In the genomic region with DNA sequence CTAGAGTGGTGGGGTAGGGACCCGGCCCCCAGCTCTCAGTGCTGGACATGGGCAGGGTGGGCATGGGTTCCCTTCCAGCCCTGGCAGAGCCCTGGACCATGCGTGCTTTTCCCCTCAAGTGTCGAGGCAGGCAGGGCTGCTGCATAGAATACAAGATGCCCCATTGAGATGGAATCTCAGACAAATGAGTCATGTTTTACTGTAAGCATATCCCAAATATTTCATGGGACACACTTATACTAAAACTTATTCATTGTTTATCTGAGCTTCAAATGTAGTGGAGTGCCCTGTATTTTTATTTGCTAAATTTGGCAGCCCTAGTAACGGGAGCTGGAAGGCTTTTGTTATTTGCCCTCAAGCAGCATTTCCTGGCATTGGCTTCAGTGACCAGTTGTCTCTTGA, we compare ENCODE assay signal across 16 cellular contexts. TPM values are rescaled to one million over a fixed set of nuclear protein-coding genes. Genes with fewer than 3 reads are reported as not detected.
DNase-seq lines count a peak whose midpoint lies in the region; ATAC-seq and TF ChIP-seq lines count a peak whose summit lies in the region.
"Had no signal": no experiment of that assay in that cellular context is flagged by ENCODE, and none has a peak within 500 bp of the region (broad histone marks: within the 10 kb centered on the region; RNA-seq: fewer than 3 reads in every experiment).

No MANE protein-coding gene starts in this region.

- DNase-seq in MCF 10A (ENCODE audit: unreplicated experiment): peak; percentile 71
- DNase-seq in mammary epithelial cell: no peak
- peak; percentile 54 for DNase-seq in astrocyte of the spinal cord (ENCODE audit: low read depth, low spot score)
- DNase-seq in iris pigment epithelial cell (ENCODE audit: low read depth): peak; percentile 43
- no peak for DNase-seq in SIG-M5 (lab: John Stamatoyannopoulos, UW)
- no peak for DNase-seq in natural killer cell treated with Interleukin-12 subunit alpha and Interleukin-12 subunit beta and Interleukin-15 and Interleukin-18, amount 100 ng/mL, for 72 hours (ENCODE audit: low spot score)
- no peak for DNase-seq in NCI-H2196 treated with DMSO at 0.1 percent for 48 hours (lab: John Stamatoyannopoulos, UW; ENCODE audit: unreplicated experiment)
- no peak for DNase-seq in superior temporal gyrus (ENCODE audit: extremely low spot score)
- DNase-seq: anterior cingulate cortex; CD4-positive, CD25-positive, alpha-beta regulatory T cell; left ventricle myocardium superior; NCI-H1694 treated with DMSO at 0.1 percent for 48 hours; testis had no signal

- no peak overlapping the region for H3K27ac Mint-ChIP-seq in MCF 10A (ENCODE audit: low read depth, unreplicated experiment)
- no peak overlapping the region for H3K27ac Mint-ChIP-seq in natural killer cell treated with Interleukin-12 subunit alpha and Interleukin-12 subunit beta and Interleukin-15 and Interleukin-18, amount 100 ng/mL, for 72 hours

- TF ChIP-seq CTCF in MCF 10A (IDR thresholded peaks at IDR 0.05; ENCODE audit: unreplicated experiment) (no peak), mammary epithelial cell (conservative IDR thresholded peaks at IDR 0.05 in 1 of 2, IDR thresholded peaks at IDR 0.05 in 1 of 2; ENCODE audit: extremely low read depth in 1 of 2, insufficient read depth in 1 of 2, low read depth in 1 of 2, low read length in 2 of 2) (no peak), astrocyte of the spinal cord (IDR thresholded peaks at IDR 0.05; ENCODE audit: low read depth, low read length) (no peak)

- no TSS peak for BruUV-seq in MCF 10A (replicated peaks; lab: Mats Ljungman, UMichigan)
- BruUV-seq in mammary epithelial cell (replicated peaks; lab: Mats Ljungman, UMichigan): no TSS peak

- H4K20me1 ChIP-seq in mammary epithelial cell (ENCODE audit: insufficient read depth, low read length): no peaks in the 10 kb centered on the region

- no peak overlapping the region for H3K4me2 ChIP-seq in mammary epithelial cell (ENCODE audit: insufficient read depth, low read depth, low read length)

- peaks cover 15% of the 10 kb centered on the region for H3K4me1 ChIP-seq in mammary epithelial cell (ENCODE audit: insufficient read depth, low read length)
- H3K4me1 ChIP-seq: parathyroid adenoma had no signal

- in situ Hi-C loops in mammary epithelial cell (cut with MboI; ENCODE audit: low sequenced_read_pairs in 2 of 2): loop anchor here (5.0 to 10.0 kb wide), 3 partner anchors 157 to 280 kb away; partner anchors contain the start of gene RXRA (in 1 of the 2)
- in situ Hi-C loops in astrocyte of the spinal cord (cut with HindIII; ENCODE audit: low sequenced_read_pairs): no loop called here

- POLR2A ChIA-PET in MCF 10A (lab: Yijun Ruan, JAX): interaction anchor here (1.0 to 1.1 kb wide), 3 partner anchors 157 to 276 kb away, joined by 3 to 4 read pairs (median 3); no protein-coding TSS in a partner anchor

- 73% methylated on average over 4 of the region's 4 CpGs for WGBS in mammary epithelial cell (ENCODE audit: low coverage, missing lambda C conversion rate)

- H3K4me3 Mint-ChIP-seq in MCF 10A (ENCODE audit: unreplicated experiment): no peak overlapping the region
- no peak overlapping the region for H3K4me3 Mint-ChIP-seq in natural killer cell treated with Interleukin-12 subunit alpha and Interleukin-12 subunit beta and Interleukin-15 and Interleukin-18, amount 100 ng/mL, for 72 hours

- no peaks in the 10 kb centered on the region for H3K36me3 ChIP-seq in mammary epithelial cell (ENCODE audit: insufficient read depth, low read length)

- intact Hi-C loops in MCF 10A (cut with micrococcal nuclease): no loop called here
- intact Hi-C loops in mammary epithelial cell (cut with micrococcal nuclease): no loop called here

- H3K36me3 Mint-ChIP-seq in MCF 10A (ENCODE audit: insufficient read depth, unreplicated experiment): no peaks in the 10 kb centered on the region
- no peaks in the 10 kb centered on the region for H3K36me3 Mint-ChIP-seq in natural killer cell treated with Interleukin-12 subunit alpha and Interleukin-12 subunit beta and Interleukin-15 and Interleukin-18, amount 100 ng/mL, for 72 hours
- H3K36me3 Mint-ChIP-seq: CD4-positive, CD25-positive, alpha-beta regulatory T cell had no signal

- no peak overlapping the region for H2AFZ ChIP-seq in mammary epithelial cell (ENCODE audit: low read depth, low read length)
- H2AFZ ChIP-seq: parathyroid adenoma had no signal

- dilution Hi-C loops in mammary epithelial cell (cut with HindIII; ENCODE audit: low sequenced_read_pairs): no loop called here

- H3K9me3 Mint-ChIP-seq in MCF 10A (ENCODE audit: unreplicated experiment): no peaks in the 10 kb centered on the region
- no peaks in the 10 kb centered on the region for H3K9me3 Mint-ChIP-seq in natural killer cell treated with Interleukin-12 subunit alpha and Interleukin-12 subunit beta and Interleukin-15 and Interleukin-18, amount 100 ng/mL, for 72 hours

- no peak overlapping the region for H3K9ac ChIP-seq in mammary epithelial cell (ENCODE audit: insufficient read depth, low read length)
- H3K9ac ChIP-seq: parathyroid adenoma had no signal

- H3K27me3 ChIP-seq in mammary epithelial cell (ENCODE audit: insufficient read depth, low read length): no peaks in the 10 kb centered on the region
- H3K27me3 ChIP-seq: testis had no signal

- no peaks in the 10 kb centered on the region for H3K27me3 Mint-ChIP-seq in MCF 10A (ENCODE audit: insufficient read depth, unreplicated experiment)
- H3K27me3 Mint-ChIP-seq in natural killer cell treated with Interleukin-12 subunit alpha and Interleukin-12 subunit beta and Interleukin-15 and Interleukin-18, amount 100 ng/mL, for 72 hours: no peaks in the 10 kb centered on the region
- H3K27me3 Mint-ChIP-seq: CD4-positive, CD25-positive, alpha-beta regulatory T cell had no signal

- H3K79me2 ChIP-seq in mammary epithelial cell (ENCODE audit: insufficient read depth, low read length): no peaks in the 10 kb centered on the region
- H3K79me2 ChIP-seq: parathyroid adenoma had no signal

- H3K9me3 ChIP-seq in mammary epithelial cell (replicated peaks; ENCODE audit: insufficient read depth, low read length): no peaks in the 10 kb centered on the region
- H3K9me3 ChIP-seq: testis had no signal

- peaks cover 13% of the 10 kb centered on the region for H3K4me1 Mint-ChIP-seq in MCF 10A (ENCODE audit: insufficient read depth, unreplicated experiment)
- H3K4me1 Mint-ChIP-seq in natural killer cell treated with Interleukin-12 subunit alpha and Interleukin-12 subunit beta and Interleukin-15 and Interleukin-18, amount 100 ng/mL, for 72 hours (ENCODE audit: low read depth in 2 of 2): peaks cover 7 to 10% of the 10 kb centered on the region in 2 donors

- CTCF ChIA-PET in MCF 10A (lab: Yijun Ruan, JAX) (interaction anchor here (0.5 to 1.8 kb wide), 7 partner anchors 20 to 510 kb away, joined by 3 to 12 read pairs (median 4); no protein-coding TSS in a partner anchor), mammary epithelial cell (lab: Charles Lee; ENCODE audit: low non-redundant PET) (no interaction called here)

- no peak overlapping the region for H3K4me3 ChIP-seq in mammary epithelial cell (replicated peaks in 1 of 3; ENCODE audit: insufficient read depth in 1 of 3, low read depth in 2 of 3, low read length in 3 of 3)
- H3K4me3 ChIP-seq in astrocyte of the spinal cord (ENCODE audit: low read depth, low read length): no peak overlapping the region
- H3K4me3 ChIP-seq: testis had no signal

- ATAC-seq in natural killer cell treated with Interleukin-12 subunit alpha and Interleukin-12 subunit beta and Interleukin-15 and Interleukin-18, amount 100 ng/mL, for 72 hours: no peak
- ATAC-seq: left ventricle myocardium superior had no signal

- no peak overlapping the region for H3K27ac ChIP-seq in mammary epithelial cell (ENCODE audit: insufficient read depth, low read depth, low read length)
- H3K27ac ChIP-seq: 22Rv1, parathyroid adenoma, testis had no signal

RNA-seq across cellular contexts. Expression of gene RNU6ATAC, which starts 3.2 kb away (rescaled TPM):
- total RNA-seq in MCF 10A (2022) (21.0 and 53.3 TPM in 2 replicates), mammary epithelial cell (10 to 100 TPM in 1 of 2 donors, not detected in 1; 58.5 TPM)
- polyA plus RNA-seq in mammary epithelial cell: not detected
- polyA minus RNA-seq in mammary epithelial cell: not detected
- 10 to 100 TPM; 33.5 to 41.1 TPM for total RNA-seq in natural killer cell treated with Interleukin-12 subunit alpha and Interleukin-12 subunit beta and Interleukin-15 and Interleukin-18, amount 100 ng/mL, for 72 hours
- total RNA-seq: testis had no signal
- polyA plus RNA-seq: CD4-positive, CD25-positive, alpha-beta regulatory T cell; H1 had no signal

RNA-seq across cellular contexts. Expression of gene WDR5, which starts 31.6 kb away (rescaled TPM):
- total RNA-seq in MCF 10A (2022) (36.5 and 43.8 TPM in 2 replicates), mammary epithelial cell (10 to 100 TPM; 22.3 to 37.9 TPM)
- 32.8 TPM for polyA plus RNA-seq in mammary epithelial cell
- polyA minus RNA-seq in mammary epithelial cell: 31.2 TPM
- total RNA-seq in natural killer cell treated with Interleukin-12 subunit alpha and Interleukin-12 subunit beta and Interleukin-15 and Interleukin-18, amount 100 ng/mL, for 72 hours: 10 to 100 TPM; 32.6 to 63.7 TPM

Comparison
In these comparisons a context has a peak if more than half of its experiments do, and no peak if none do; other contexts are left out.
1. DNase-seq: peak in MCF 10A (single experiment), astrocyte of the spinal cord (single experiment) and iris pigment epithelial cell (single experiment); none in mammary epithelial cell (single experiment), SIG-M5 (single experiment), natural killer cell treated with Interleukin-12 subunit alpha and Interleukin-12 subunit beta and Interleukin-15 and Interleukin-18, amount 100 ng/mL, for 72 hours (single experiment), NCI-H2196 treated with DMSO at 0.1 percent for 48 hours (single experiment) and superior temporal gyrus (single experiment).